8 cellular contexts compared by ENCODE assay signal in the genomic region with DNA sequence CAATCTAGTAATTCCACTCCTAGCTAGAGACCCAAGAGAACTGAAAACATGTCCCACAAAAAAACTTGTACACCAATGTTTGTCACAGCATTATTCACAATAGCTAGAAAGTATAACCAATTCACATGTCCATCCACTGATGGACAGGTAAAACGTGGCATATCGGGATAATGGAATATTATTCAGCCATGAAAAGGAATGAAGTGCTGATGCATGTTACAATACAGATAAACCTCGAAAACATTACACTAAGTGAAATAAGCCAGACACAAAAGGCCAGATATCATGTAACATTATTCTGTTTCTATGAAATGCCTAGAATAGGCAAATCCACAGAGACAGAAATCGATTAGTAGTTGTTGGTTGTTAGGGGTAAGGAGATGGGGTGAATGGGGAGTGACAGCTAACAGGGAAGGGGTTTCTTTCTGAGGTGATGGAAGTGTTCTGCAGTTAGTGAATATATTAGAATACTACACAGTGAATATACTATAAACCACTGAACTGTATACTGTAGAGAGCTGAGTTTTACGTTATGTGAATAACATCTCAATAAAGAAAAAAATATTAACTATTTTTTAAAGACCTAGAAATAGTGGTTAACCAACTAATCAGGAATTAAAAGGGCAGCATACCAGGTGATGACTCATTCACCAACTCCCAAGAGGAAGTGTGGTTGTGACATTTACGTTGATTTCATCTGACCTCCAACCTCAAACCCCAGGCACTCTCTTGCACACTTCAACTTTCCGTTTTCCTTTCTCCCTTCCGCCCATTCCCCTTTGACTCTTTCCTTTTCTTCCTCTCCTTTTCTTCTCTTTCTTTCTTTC. TPM values are rescaled to one million over a fixed set of nuclear protein-coding genes. Genes with fewer than 3 reads are reported as not detected.
DNase-seq lines count a peak whose midpoint lies in the region; ATAC-seq and TF ChIP-seq lines count a peak whose summit lies in the region.

No MANE protein-coding gene starts in this region.

- H3K4me1 Mint-ChIP-seq in activated T-cell treated with anti-CD3 and anti-CD28 coated beads, Interleukin-2, amount 50 U/mL, for 24 hours (ENCODE audit: low read depth), result peaks cover 20% of the 10 kb centered on the region
- peaks cover 11% of the 10 kb centered on the region for H3K4me1 Mint-ChIP-seq in activated T-helper 2 cell treated with anti-CD3 and anti-CD28 coated beads, Interferon-gamma antibody, Interleukin-2, Interleukin-4, amounts not matched to agents 10 μg/mL and 5 μg/mL and 100 μg/mL, durations not matched to agents 14 hours and 24 hours and 36 hours (ENCODE audit: low read depth)
- peaks cover 11% of the 10 kb centered on the region for H3K4me1 Mint-ChIP-seq in nephron progenitor cell

- peak overlapping the region; percentile 55 for H3K27ac Mint-ChIP-seq in activated T-cell treated with anti-CD3 and anti-CD28 coated beads, Interleukin-2, amount 50 U/mL, for 24 hours
- H3K27ac Mint-ChIP-seq in activated T-helper 2 cell treated with anti-CD3 and anti-CD28 coated beads, Interferon-gamma antibody, Interleukin-2, Interleukin-4, amounts not matched to agents 10 μg/mL and 5 μg/mL and 100 μg/mL, durations not matched to agents 14 hours and 24 hours and 36 hours, result peak overlapping the region; percentile 8
- no peak overlapping the region for H3K27ac Mint-ChIP-seq in nephron progenitor cell

- no peak for DNase-seq in activated T-cell treated with anti-CD3 and anti-CD28 coated beads, Interleukin-2, amount 50 U/mL, for 24 hours
- DNase-seq in activated T-cell treated with anti-CD3 and anti-CD28 coated beads, Interleukin-2, amount 50 U/mL, for 1 hour, result no peak
- no peak for DNase-seq in activated T-helper 2 cell treated with anti-CD3 and anti-CD28 coated beads, Interferon-gamma antibody, Interleukin-2, Interleukin-4, amounts not matched to agents 10 μg/mL and 5 μg/mL and 100 μg/mL, durations not matched to agents 14 hours and 24 hours and 36 hours (ENCODE audit: low spot score)
- DNase-seq in omental fat pad (ENCODE audit: low spot score), result no peak
- no peak for DNase-seq in NCI-H345 (lab: John Stamatoyannopoulos, UW)
- no peak for DNase-seq in nephron progenitor cell
- no peak for DNase-seq in GOT3 (lab: John Stamatoyannopoulos, UW)

- H3K36me3 Mint-ChIP-seq in activated T-cell treated with anti-CD3 and anti-CD28 coated beads, Interleukin-2, amount 50 U/mL, for 24 hours (ENCODE audit: low read depth), result no peaks in the 10 kb centered on the region
- no peaks in the 10 kb centered on the region for H3K36me3 Mint-ChIP-seq in activated T-helper 2 cell treated with anti-CD3 and anti-CD28 coated beads, Interferon-gamma antibody, Interleukin-2, Interleukin-4, amounts not matched to agents 10 μg/mL and 5 μg/mL and 100 μg/mL, durations not matched to agents 14 hours and 24 hours and 36 hours (ENCODE audit: low read depth)
- no peaks in the 10 kb centered on the region for H3K36me3 Mint-ChIP-seq in nephron progenitor cell (ENCODE audit: low read depth)

- H3K27me3 Mint-ChIP-seq in activated T-cell treated with anti-CD3 and anti-CD28 coated beads, Interleukin-2, amount 50 U/mL, for 24 hours, result peaks cover 3% of the 10 kb centered on the region
- H3K27me3 Mint-ChIP-seq in activated T-helper 2 cell treated with anti-CD3 and anti-CD28 coated beads, Interferon-gamma antibody, Interleukin-2, Interleukin-4, amounts not matched to agents 10 μg/mL and 5 μg/mL and 100 μg/mL, durations not matched to agents 14 hours and 24 hours and 36 hours (ENCODE audit: low read depth), result peaks cover 33% of the 10 kb centered on the region
- peaks cover 16% of the 10 kb centered on the region for H3K27me3 Mint-ChIP-seq in nephron progenitor cell (ENCODE audit: low read depth, poor library complexity)

- peaks cover 4% of the 10 kb centered on the region for H3K9me3 Mint-ChIP-seq in activated T-cell treated with anti-CD3 and anti-CD28 coated beads, Interleukin-2, amount 50 U/mL, for 24 hours
- H3K9me3 Mint-ChIP-seq in activated T-helper 2 cell treated with anti-CD3 and anti-CD28 coated beads, Interferon-gamma antibody, Interleukin-2, Interleukin-4, amounts not matched to agents 10 μg/mL and 5 μg/mL and 100 μg/mL, durations not matched to agents 14 hours and 24 hours and 36 hours, result peaks cover 8% of the 10 kb centered on the region
- no peaks in the 10 kb centered on the region for H3K9me3 Mint-ChIP-seq in nephron progenitor cell

- ATAC-seq in HG03175 (IDR thresholded peaks at IDR 0.05; ENCODE audit: unreplicated experiment) (peak; percentile 69), omental fat pad (ENCODE audit: low FRiP score) (peak; percentile 57)

- H3K4me3 Mint-ChIP-seq in activated T-cell treated with anti-CD3 and anti-CD28 coated beads, Interleukin-2, amount 50 U/mL, for 24 hours, result no peak overlapping the region
- no peak overlapping the region for H3K4me3 Mint-ChIP-seq in activated T-helper 2 cell treated with anti-CD3 and anti-CD28 coated beads, Interferon-gamma antibody, Interleukin-2, Interleukin-4, amounts not matched to agents 10 μg/mL and 5 μg/mL and 100 μg/mL, durations not matched to agents 14 hours and 24 hours and 36 hours (ENCODE audit: low read depth)
- no peak overlapping the region for H3K4me3 Mint-ChIP-seq in nephron progenitor cell

- TF ChIP-seq CTCF in omental fat pad (IDR thresholded peaks at IDR 0.05) (no peak), nephron progenitor cell (IDR thresholded peaks at IDR 0.05) (no peak)

- intact Hi-C loops in activated T-helper 2 cell treated with anti-CD3 and anti-CD28 coated beads, Interferon-gamma antibody, Interleukin-2, Interleukin-4, amounts not matched to agents 10 μg/mL and 5 μg/mL and 100 μg/mL, durations not matched to agents 14 hours and 24 hours and 36 hours (cut with micrococcal nuclease), result no loop called here

RNA-seq across cellular contexts. Expression of a gene that starts 48.6 kb away (rescaled TPM):
- total RNA-seq in activated T-helper 2 cell treated with anti-CD3 and anti-CD28 coated beads, Interferon-gamma antibody, Interleukin-2, Interleukin-4, amounts not matched to agents 10 μg/mL and 5 μg/mL and 100 μg/mL, durations not matched to agents 14 hours and 24 hours and 36 hours, result 0.18 TPM in 1 of 2 replicates, not detected in the other
- 100 to 1,000 TPM in 1 of 4 donors, 10 to 100 TPM in 3; 36.4 to 148 (median 52.7) TPM for total RNA-seq in omental fat pad

Comparison
In these comparisons a context has a peak if more than half of its experiments do, and no peak if none do; other contexts are left out.
1. RNA of a gene that starts 48.6 kb away (total RNA-seq): 36.4 to 148 TPM in omental fat pad; 0.18 TPM in activated T-helper 2 cell treated with anti-CD3 and anti-CD28 coated beads, Interferon-gamma antibody, Interleukin-2, Interleukin-4, amounts not matched to agents 10 μg/mL and 5 μg/mL and 100 μg/mL, durations not matched to agents 14 hours and 24 hours and 36 hours; every median in the first group is over 10 times any median in the second.